In genomic region chr6:28947831-28948270, GRCh38 we compare ENCODE assay signal across 16 cellular contexts. TPM values are rescaled to one million over a fixed set of nuclear protein-coding genes. Genes with fewer than 3 reads are reported as not detected.
DNase-seq lines count a peak whose midpoint lies in the region; ATAC-seq and TF ChIP-seq lines count a peak whose summit lies in the region.
"Had no signal": no experiment of that assay in that cellular context is flagged by ENCODE, and none has a peak within 500 bp of the region (broad histone marks: within the 10 kb centered on the region; RNA-seq: fewer than 3 reads in every experiment).

No MANE protein-coding gene starts in this region.

- CTCF ChIA-PET in HCT116 (lab: Charles Lee): no interaction called here

- WGBS in stomach, 5 donors: 56 to 87% (median 61%) methylated on average over 1 of the region's 1 CpG
- WGBS in psoas muscle, 3 donors: 83 to 94% (median 90%) methylated on average over 1 of the region's 1 CpG

- H3K4me3 ChIP-seq in HCT116 (replicated peaks in 1 of 2; ENCODE audit: low read depth in 1 of 2, low read length in 2 of 2) (no peak overlapping the region), fibroblast of pulmonary artery (replicated peaks; ENCODE audit: low read depth, low read length) (no peak overlapping the region), stomach (no peak overlapping the region), psoas muscle (no peak overlapping the region)
- H3K4me3 ChIP-seq: lower lobe of right lung, suprapubic skin had no signal

- H2AFZ ChIP-seq in HCT116 (ENCODE audit: low read depth, low read length, poor library complexity, severe bottlenecking): peak overlapping the region; percentile 23

- RAD21 ChIA-PET in HCT116 (lab: Charles Lee; ENCODE audit: low non-redundant PET in 1 of 2, low total read pairs in 2 of 2, uncharacterized antibody in 2 of 2, unreplicated experiment in 2 of 2): no interaction called here

- H3K4me1 ChIP-seq in HCT116 (ENCODE audit: control insufficient read depth in 1 of 2, insufficient read depth in 2 of 2, low read length in 2 of 2) (peaks cover 23 to 48% of the 10 kb centered on the region in 2 experiments; a peak in 3 of 4 replicates), stomach (peaks cover 0 to 17% (median 12%) of the 10 kb centered on the region in 4 donors), psoas muscle (peaks cover 8% of the 10 kb centered on the region)

- no peak for DNase-seq in HCT116 (ENCODE audit: low read depth, low spot score)
- DNase-seq in SHP77 treated with DMSO at 0.1 percent for 48 hours (lab: John Stamatoyannopoulos, UW): peak; percentile 61
- peak; percentile 23 for DNase-seq in fibroblast of pulmonary artery (ENCODE audit: low read depth)
- no peak for DNase-seq in stomach
- no peak for DNase-seq in effector CD4-positive, alpha-beta T cell
- no peak for DNase-seq in psoas muscle
- DNase-seq: activated naive CD4-positive, alpha-beta T cell; KG1; lower lobe of right lung; NCI-H1694 treated with DMSO at 0.1 percent for 48 hours; NCI-H526 treated with DMSO at 0.1 percent for 48 hours; SK-N-SH had no signal

- H3K4me2 ChIP-seq in HCT116 (ENCODE audit: low read length): peak overlapping the region; percentile 54
- H3K4me2 ChIP-seq: SK-N-SH had no signal

- no TSS peak for BruUV-seq in HCT116 (replicated peaks; lab: Mats Ljungman, UMichigan)

- TF ChIP-seq EP300 in stomach (IDR thresholded peaks at IDR 0.05): no peak

- H3K9me3 ChIP-seq in HCT116 (ENCODE audit: control insufficient read depth in 1 of 2, insufficient read depth in 1 of 2, low read depth in 1 of 2, low read length in 2 of 2) (no peaks in the 10 kb centered on the region), stomach (no peaks in the 10 kb centered on the region), psoas muscle (no peaks in the 10 kb centered on the region)
- H3K9me3 ChIP-seq: lower lobe of right lung, SK-N-SH, suprapubic skin had no signal

- no peak for TF ChIP-seq RAD21 in HCT116 (IDR thresholded peaks at IDR 0.05; ENCODE audit: low read depth)

- no peaks in the 10 kb centered on the region for H3K27me3 ChIP-seq in HCT116 (ENCODE audit: insufficient read depth, low read length)
- no peaks in the 10 kb centered on the region for H3K27me3 ChIP-seq in stomach
- H3K27me3 ChIP-seq in psoas muscle (ENCODE audit: insufficient read depth in 3 of 3, low read length in 2 of 3): peaks cover 0 to 10% (median 0%) of the 10 kb centered on the region in 3 donors
- H3K27me3 ChIP-seq: suprapubic skin had no signal

- intact Hi-C loops in HCT116 (cut with micrococcal nuclease): no loop called here
- intact Hi-C loops in stomach (cut with DNase I; ENCODE audit: low total_unique reads): no loop called here
- intact Hi-C loops in psoas muscle (cut with DNase I): loop anchor here in 1 of 2 donors (10.0 kb wide), 1 partner anchor 113 kb away; no protein-coding TSS in a partner anchor

- POLR2A ChIA-PET in HCT116 (lab: Charles Lee): interaction anchor here (1.0 kb wide), 1 partner anchor 110 kb away, joined by 3 read pairs; no protein-coding TSS in a partner anchor

- H3K27ac ChIP-seq in HCT116 (ENCODE audit: low read depth, low read length) (peak overlapping the region; percentile 25), stomach (peak overlapping the region in 3 of 5 donors; percentile 19 to 36 (median 30)), psoas muscle (no peak overlapping the region)
- H3K27ac ChIP-seq: lower lobe of right lung, suprapubic skin, VCaP had no signal

- ATAC-seq in HCT116 (no peak), GM21717 (IDR thresholded peaks at IDR 0.05; ENCODE audit: unreplicated experiment) (no peak), psoas muscle (no peak), GM21723 (IDR thresholded peaks at IDR 0.05; ENCODE audit: unreplicated experiment) (no peak)
- ATAC-seq: lower lobe of right lung had no signal

- TF ChIP-seq CTCF in HCT116 (IDR thresholded peaks at IDR 0.05 in 2 of 3, conservative IDR thresholded peaks at IDR 0.05 in 1 of 3; ENCODE audit: borderline replicate concordance in 1 of 3, insufficient read depth in 1 of 3, low read depth in 2 of 3, low read length in 2 of 3): no peak
- TF ChIP-seq CTCF in fibroblast of pulmonary artery (IDR thresholded peaks at IDR 0.05; ENCODE audit: low read length, missing control alignments): no peak
- TF ChIP-seq CTCF in stomach (IDR thresholded peaks at IDR 0.05): no peak
- no peak for TF ChIP-seq CTCF in psoas muscle (IDR thresholded peaks at IDR 0.05)

- no peaks in the 10 kb centered on the region for H3K9me2 ChIP-seq in HCT116 (ENCODE audit: insufficient read depth)
- H3K9me2 ChIP-seq: SK-N-SH had no signal

- no peaks in the 10 kb centered on the region for H3K79me2 ChIP-seq in HCT116 (ENCODE audit: insufficient read depth, low read length)

- no peaks in the 10 kb centered on the region for H4K20me1 ChIP-seq in HCT116 (ENCODE audit: insufficient read depth)

- H3K36me3 ChIP-seq in HCT116 (ENCODE audit: control insufficient read depth in 1 of 2, insufficient read depth in 2 of 2, low read length in 2 of 2) (no peaks in the 10 kb centered on the region), stomach (no peaks in the 10 kb centered on the region), psoas muscle (ENCODE audit: insufficient read depth in 1 of 2, low read depth in 1 of 2) (no peaks in the 10 kb centered on the region)
- H3K36me3 ChIP-seq: lower lobe of right lung, suprapubic skin had no signal

- TF ChIP-seq POLR2A in HCT116 (IDR thresholded peaks at IDR 0.05; ENCODE audit: borderline replicate concordance, extremely low read depth, insufficient read depth, insufficient read length) (no peak), stomach (IDR thresholded peaks at IDR 0.05) (no peak)

- no peak overlapping the region for H3K9ac ChIP-seq in HCT116 (ENCODE audit: low read length)
- H3K9ac ChIP-seq: SK-N-SH had no signal

TF ChIP-seq in HCT116, 20 proteins besides CTCF, POLR2A, EP300 and RAD21:
- peak; percentile 21; the same call in 1 of the 2 replicates for TF ChIP-seq JUND (IDR thresholded peaks at IDR 0.05)
- no peak for TF ChIP-seq ZNF274 (IDR thresholded peaks at IDR 0.05; ENCODE audit: low read depth, low read length)

RNA-seq across cellular contexts. Expression of gene TRIM27, which starts 24.1 kb away (rescaled TPM):
- total RNA-seq in HCT116 (2021; ENCODE audit: unreplicated experiment): 62.5 TPM
- polyA plus RNA-seq in HCT116 (2012): 40.8 and 45.8 TPM in 2 replicates
- 100 to 1,000 TPM in 1 of 5 donors, 10 to 100 TPM in 4; 59.1 to 102 (median 77.7) TPM for total RNA-seq in stomach
- 10 to 100 TPM; 24.2 to 33.5 (median 31.6) TPM for polyA plus RNA-seq in stomach
- total RNA-seq in psoas muscle: 10 to 100 TPM; 15.0 to 26.0 (median 23.6) TPM
- polyA plus RNA-seq in psoas muscle: 10 to 100 TPM; 15.5 to 42.8 (median 39.5) TPM

RNA-seq across cellular contexts. Expression of gene ZNF311, which starts 57.3 kb away (rescaled TPM):
- total RNA-seq in HCT116 (2021; ENCODE audit: unreplicated experiment) (not detected), stomach (1 to 10 TPM in 2 of 5 donors, under 1 TPM in 2, not detected in 1; 0.72 to 6.7 (median 1.5) TPM), psoas muscle (under 1 TPM in 3 of 4 donors, not detected in 1; 0.13 to 0.36 (median 0.22) TPM)
- polyA plus RNA-seq in HCT116 (2012): not detected in 2 replicates
- polyA plus RNA-seq in stomach (1 to 10 TPM in 1 of 3 donors, under 1 TPM in 2; 0.50 to 1.2 (median 0.61) TPM), psoas muscle (under 1 TPM in 2 of 3 donors, not detected in 1; 0.09 to 0.10 TPM)

Comparison
In these comparisons a context has a peak if more than half of its experiments do, and no peak if none do; other contexts are left out.
1. DNase-seq: peak in SHP77 treated with DMSO at 0.1 percent for 48 hours (single experiment) and fibroblast of pulmonary artery (single experiment); none in HCT116 (single experiment), stomach (single experiment), effector CD4-positive, alpha-beta T cell (single experiment) and psoas muscle (0 of 2).